In genomic region chr2:226911932-226912331, GRCh38 we compare ENCODE assay signal across 20 cellular contexts.
DNase-seq lines count a peak whose midpoint lies in the region; ATAC-seq, FAIRE-seq and TF ChIP-seq lines count a peak whose summit lies in the region.
"Had no signal": no experiment of that assay in that cellular context is flagged by ENCODE, and none has a peak within 500 bp of the region (broad histone marks: within the 10 kb centered on the region; RNA-seq: fewer than 3 reads in every experiment).

No MANE protein-coding gene starts in this region.

- no peak overlapping the region for H2AFZ ChIP-seq in HepG2 (ENCODE audit: low read length)
- no peak overlapping the region for H2AFZ ChIP-seq in fibroblast of lung (ENCODE audit: low read length)
- H2AFZ ChIP-seq: parathyroid adenoma had no signal

- H4K20me1 ChIP-seq in HepG2 (ENCODE audit: insufficient read depth, low read length), result no peaks in the 10 kb centered on the region
- H4K20me1 ChIP-seq in fibroblast of lung (ENCODE audit: control insufficient read depth, extremely low read depth, insufficient read depth, low read length), result no peaks in the 10 kb centered on the region

- H3K79me2 ChIP-seq in HepG2 (ENCODE audit: insufficient read depth, low read length) (no peaks in the 10 kb centered on the region), fibroblast of lung (ENCODE audit: control insufficient read depth, insufficient read depth, low read length) (no peaks in the 10 kb centered on the region)
- H3K79me2 ChIP-seq: parathyroid adenoma had no signal

- H3K4me3 ChIP-seq in HepG2 (replicated peaks in 1 of 3; ENCODE audit: insufficient read depth in 1 of 3, low read depth in 2 of 3, low read length in 3 of 3) (no peak overlapping the region), right lobe of liver (no peak overlapping the region), fibroblast of lung (replicated peaks in 1 of 4; ENCODE audit: control extremely low read depth in 1 of 4, insufficient read depth in 1 of 4, low read depth in 3 of 4, low read length in 4 of 4) (no peak overlapping the region)
- H3K4me3 ChIP-seq: esophagus muscularis mucosa, spleen had no signal

- CTCF ChIA-PET in HepG2 (lab: Yijun Ruan, JAX; ENCODE audit: low intra/inter-chr PET ratio, low total read pairs), result no interaction called here

- H3K27me3 ChIP-seq in HepG2 (ENCODE audit: control insufficient read depth in 1 of 2, insufficient read depth in 2 of 2, low read length in 2 of 2) (no peaks in the 10 kb centered on the region), right lobe of liver (no peaks in the 10 kb centered on the region), fibroblast of lung (ENCODE audit: control insufficient read depth, insufficient read depth, low read length) (no peaks in the 10 kb centered on the region)
- H3K27me3 ChIP-seq: esophagus muscularis mucosa, spleen had no signal

- WGBS in HepG2 (ENCODE audit: low lambda C conversion rate), result 76% methylated on average over 3 of the region's 3 CpGs
- 84% methylated on average over 3 of the region's 3 CpGs for WGBS in right lobe of liver (ENCODE audit: insufficient coverage, low coverage, low lambda C conversion rate, missing lambda C conversion rate)

- H3K36me3 ChIP-seq in HepG2 (replicated peaks in 1 of 2; ENCODE audit: control insufficient read depth in 1 of 2, insufficient read depth in 2 of 2, low read length in 2 of 2) (no peaks in the 10 kb centered on the region), right lobe of liver (peaks cover 0 to 2% (median 0%) of the 10 kb centered on the region in 4 donors), fibroblast of lung (ENCODE audit: control insufficient read depth, insufficient read depth, low read length) (peaks cover 4% of the 10 kb centered on the region)

- H3K4me2 ChIP-seq in HepG2 (ENCODE audit: low read depth, low read length) (no peak overlapping the region), fibroblast of lung (ENCODE audit: extremely low read depth, insufficient read depth, low read length) (no peak overlapping the region)

- H3K9me3 Mint-ChIP-seq in stimulated activated naive B cell treated with anti-CD40 and anti-IgM and Interleukin-4, amounts not matched to agents 10 μg/mL and 1 μg/mL and 100 μg/mL, for 72 hours, result peaks cover 0 to 1% of the 10 kb centered on the region in 2 donors
- H3K9me3 Mint-ChIP-seq: dendritic cell treated with granulocyte-macrophage colony-stimulating factor and Interleukin-4, amounts not matched to agents 40 ng/mL and 50 ng/mL, for 4 days; stimulated activated naive CD8-positive, alpha-beta T cell treated with anti-CD3 and anti-CD28 coated beads, Interleukin-15, Interleukin-2, amounts not matched to agents 100 ng/mL and 50 ng/mL, for 24 hours had no signal

- H3K9me3 ChIP-seq in HepG2 (ENCODE audit: low read length) (no peaks in the 10 kb centered on the region), right lobe of liver (no peaks in the 10 kb centered on the region), fibroblast of lung (ENCODE audit: control insufficient read depth, insufficient read depth, low read depth, low read length) (no peaks in the 10 kb centered on the region)
- H3K9me3 ChIP-seq: esophagus muscularis mucosa, spleen had no signal

- in situ Hi-C loops in HepG2 (cut with HindIII; ENCODE audit: extremely low pct_ligation_motif_present, low pct_unique_long_range_greater_than_20kb), result no loop called here

- intact Hi-C loops in HepG2 (cut with micrococcal nuclease; ENCODE audit: unreplicated experiment) (no loop called here), right lobe of liver (cut with DNase I) (no loop called here)

- TF ChIP-seq CTCF in HepG2 (CRISPR knock-in tag; IDR thresholded peaks at IDR 0.05) (no peak), right lobe of liver (IDR thresholded peaks at IDR 0.05) (no peak), fibroblast of lung (conservative IDR thresholded peaks at IDR 0.05 in 1 of 2, IDR thresholded peaks at IDR 0.05 in 1 of 2; ENCODE audit: low read depth in 1 of 2, low read length in 2 of 2) (no peak)

- H3K27me3 Mint-ChIP-seq in stimulated activated naive B cell treated with anti-CD40 and anti-IgM and Interleukin-4, amounts not matched to agents 10 μg/mL and 1 μg/mL and 100 μg/mL, for 72 hours, result no peaks in the 10 kb centered on the region
- H3K27me3 Mint-ChIP-seq: dendritic cell treated with granulocyte-macrophage colony-stimulating factor and Interleukin-4, amounts not matched to agents 40 ng/mL and 50 ng/mL, for 4 days; stimulated activated naive CD8-positive, alpha-beta T cell treated with anti-CD3 and anti-CD28 coated beads, Interleukin-15, Interleukin-2, amounts not matched to agents 100 ng/mL and 50 ng/mL, for 24 hours had no signal

- ATAC-seq in HepG2, result no peak
- ATAC-seq in right lobe of liver, result no peak
- ATAC-seq in stimulated activated naive B cell treated with anti-CD40 and anti-IgM and Interleukin-4, amounts not matched to agents 10 μg/mL and 1 μg/mL and 100 μg/mL, for 72 hours (replicated peaks), result peak; percentile 27 to 52
- ATAC-seq in GM21619 (IDR thresholded peaks at IDR 0.05; ENCODE audit: unreplicated experiment), result no peak
- ATAC-seq: left lobe of liver had no signal

- no peak for TF ChIP-seq RAD21 in HepG2 (CRISPR knock-in tag; IDR thresholded peaks at IDR 0.05)

- peaks cover 31 to 45% of the 10 kb centered on the region in 2 donors for H3K36me3 Mint-ChIP-seq in stimulated activated naive B cell treated with anti-CD40 and anti-IgM and Interleukin-4, amounts not matched to agents 10 μg/mL and 1 μg/mL and 100 μg/mL, for 72 hours

- peaks cover 37 to 64% of the 10 kb centered on the region in 2 donors for H3K4me1 Mint-ChIP-seq in stimulated activated naive B cell treated with anti-CD40 and anti-IgM and Interleukin-4, amounts not matched to agents 10 μg/mL and 1 μg/mL and 100 μg/mL, for 72 hours

- no peak for FAIRE-seq in HepG2 (lab: Jason Lieb, UNC)

- POLR2A ChIA-PET in HepG2 (lab: Yijun Ruan, JAX), result no interaction called here

- TF ChIP-seq EP300 in HepG2 (IDR thresholded peaks at IDR 0.05; ENCODE audit: low read depth in 2 of 2, low read length in 2 of 2), result no peak
- no peak for TF ChIP-seq EP300 in HepG2 (CRISPR knock-in tag; IDR thresholded peaks at IDR 0.05; ENCODE audit: borderline replicate concordance)

- no peak overlapping the region for H3K27ac ChIP-seq in HepG2 (ENCODE audit: extremely low read length, insufficient read depth, low read length)
- no peak overlapping the region for H3K27ac ChIP-seq in right lobe of liver
- no peak overlapping the region for H3K27ac ChIP-seq in fibroblast of lung (ENCODE audit: insufficient read depth, low read length)
- H3K27ac ChIP-seq: esophagus muscularis mucosa, parathyroid adenoma, VCaP had no signal

- no peak overlapping the region for H3K4me3 Mint-ChIP-seq in stimulated activated naive B cell treated with anti-CD40 and anti-IgM and Interleukin-4, amounts not matched to agents 10 μg/mL and 1 μg/mL and 100 μg/mL, for 72 hours
- H3K4me3 Mint-ChIP-seq: dendritic cell treated with granulocyte-macrophage colony-stimulating factor and Interleukin-4, amounts not matched to agents 40 ng/mL and 50 ng/mL, for 4 days; stimulated activated naive CD8-positive, alpha-beta T cell treated with anti-CD3 and anti-CD28 coated beads, Interleukin-15, Interleukin-2, amounts not matched to agents 100 ng/mL and 50 ng/mL, for 24 hours had no signal

- no TSS peak for BruUV-seq in HepG2 (replicated peaks; lab: Mats Ljungman, UMichigan)

- DNase-seq in HepG2 (ENCODE audit: low spot score) (no peak), right lobe of liver (no peak), M059J (ENCODE audit: low read depth) (peak; percentile 76), fibroblast of lung (ENCODE audit: low read depth in 2 of 2) (peak; percentile 46 to 72), GF-D8 (lab: John Stamatoyannopoulos, UW) (no peak)
- DNase-seq in stimulated activated naive B cell treated with anti-CD40 and anti-IgM and Interleukin-4, amounts not matched to agents 10 μg/mL and 1 μg/mL and 100 μg/mL, for 72 hours, result no peak
- DNase-seq in activated CD8-positive, alpha-beta memory T cell treated with anti-CD3 and anti-CD28 coated beads, Interleukin-2, amount 50 U/mL, for 48 hours, result no peak
- DNase-seq: activated effector memory CD4-positive, alpha-beta T cell treated with anti-CD3 and anti-CD28 coated beads, Interleukin-2, amount 50 U/mL, for 16 hours; aorta; Calu3; NCI-H1048; RPMI8226; spleen had no signal

- H3K9ac ChIP-seq in HepG2 (ENCODE audit: insufficient read depth, low read depth, low read length) (no peak overlapping the region), fibroblast of lung (ENCODE audit: insufficient read depth, low read length) (no peak overlapping the region)
- H3K9ac ChIP-seq: parathyroid adenoma had no signal

- H3K27ac Mint-ChIP-seq in stimulated activated naive B cell treated with anti-CD40 and anti-IgM and Interleukin-4, amounts not matched to agents 10 μg/mL and 1 μg/mL and 100 μg/mL, for 72 hours, result no peak overlapping the region
- H3K27ac Mint-ChIP-seq: dendritic cell treated with granulocyte-macrophage colony-stimulating factor and Interleukin-4, amounts not matched to agents 40 ng/mL and 50 ng/mL, for 4 days; stimulated activated naive CD8-positive, alpha-beta T cell treated with anti-CD3 and anti-CD28 coated beads, Interleukin-15, Interleukin-2, amounts not matched to agents 100 ng/mL and 50 ng/mL, for 24 hours had no signal

- H3K4me1 ChIP-seq in HepG2 (ENCODE audit: insufficient read depth, low read length) (no peaks in the 10 kb centered on the region), right lobe of liver (no peaks in the 10 kb centered on the region), fibroblast of lung (ENCODE audit: control insufficient read depth, extremely low read depth, insufficient read depth, low read length) (no peaks in the 10 kb centered on the region)
- H3K4me1 ChIP-seq: parathyroid adenoma had no signal

- TF ChIP-seq POLR2A in HepG2 (IDR thresholded peaks at IDR 0.05; ENCODE audit: insufficient read depth in 1 of 2, low read depth in 2 of 2, low read length in 2 of 2) (no peak), right lobe of liver (IDR thresholded peaks at IDR 0.05) (no peak)

TF ChIP-seq in HepG2, 621 proteins besides CTCF, POLR2A, EP300 and RAD21:
- TF ChIP-seq MAFF (IDR thresholded peaks at IDR 0.05; ENCODE audit: low read depth, low read length) (peak; percentile 34; the same call in 1 of the 2 replicates), MTA1 (CRISPR knock-in tag; IDR thresholded peaks at IDR 0.05; ENCODE audit: borderline replicate concordance) (no peak), MAFK (conservative IDR thresholded peaks at IDR 0.05 in 1 of 2, IDR thresholded peaks at IDR 0.05 in 1 of 2; ENCODE audit: low read length in 2 of 2) (peak in 1 of 2 experiments; percentile 31; a peak in 2 of 4 replicates), ARHGAP35 (CRISPR knock-in tag; IDR thresholded peaks at IDR 0.05; ENCODE audit: borderline replicate concordance) (no peak), ZNF432 (CRISPR knock-in tag; IDR thresholded peaks at IDR 0.05; ENCODE audit: borderline replicate concordance) (no peak)

Comparison
In these comparisons a context has a peak if more than half of its experiments do, and no peak if none do; other contexts are left out.
1. ATAC-seq: peak in stimulated activated naive B cell treated with anti-CD40 and anti-IgM and Interleukin-4, amounts not matched to agents 10 μg/mL and 1 μg/mL and 100 μg/mL, for 72 hours (2 of 2); none in HepG2 (single experiment), right lobe of liver (0 of 4) and GM21619 (single experiment).
2. DNase-seq: peak in M059J (single experiment) and fibroblast of lung (2 of 2); none in HepG2 (single experiment), right lobe of liver (0 of 3), stimulated activated naive B cell treated with anti-CD40 and anti-IgM and Interleukin-4, amounts not matched to agents 10 μg/mL and 1 μg/mL and 100 μg/mL, for 72 hours (single experiment), activated CD8-positive, alpha-beta memory T cell treated with anti-CD3 and anti-CD28 coated beads, Interleukin-2, amount 50 U/mL, for 48 hours (single experiment) and GF-D8 (single experiment).